Comparison of ENCODE assay signal across 8 cellular contexts in genomic region chr10:73117976-73118743, GRCh38. TPM values are rescaled to one million over a fixed set of nuclear protein-coding genes. Genes with fewer than 3 reads are reported as not detected.
DNase-seq lines count a peak whose midpoint lies in the region; ATAC-seq lines count a peak whose summit lies in the region.

No MANE protein-coding gene starts in this region.

- peaks cover 4% of the 10 kb centered on the region for H3K4me1 ChIP-seq in mesenchymal stem cell (ENCODE audit: control insufficient read depth, insufficient read depth, low read depth, low read length)
- no peaks in the 10 kb centered on the region for H3K4me1 ChIP-seq in naive thymus-derived CD4-positive, alpha-beta T cell (ENCODE audit: control insufficient read depth in 2 of 2, insufficient read depth in 2 of 2, low read length in 2 of 2)

- H3K36me3 Mint-ChIP-seq in activated T-helper 17 cell treated with anti-CD3 and anti-CD28 coated beads, Interleukin-2, amount 50 U/mL, for 72 hours (ENCODE audit: low read depth): peaks cover 13% of the 10 kb centered on the region
- peaks cover 0 to 10% (median 3%) of the 10 kb centered on the region in 5 donors for H3K36me3 Mint-ChIP-seq in naive thymus-derived CD4-positive, alpha-beta T cell

- no peaks in the 10 kb centered on the region for H3K27me3 ChIP-seq in mesenchymal stem cell (ENCODE audit: control insufficient read depth in 1 of 2, insufficient read depth in 1 of 2, low read length in 2 of 2)
- H3K27me3 ChIP-seq in naive thymus-derived CD4-positive, alpha-beta T cell (ENCODE audit: control insufficient read depth in 2 of 2, insufficient read depth in 2 of 2, low read length in 2 of 2): no peaks in the 10 kb centered on the region

- no peaks in the 10 kb centered on the region for H3K9me3 Mint-ChIP-seq in activated T-helper 17 cell treated with anti-CD3 and anti-CD28 coated beads, Interleukin-2, amount 50 U/mL, for 72 hours
- H3K9me3 Mint-ChIP-seq in naive thymus-derived CD4-positive, alpha-beta T cell: no peaks in the 10 kb centered on the region

- no peak overlapping the region for H4K8ac ChIP-seq in mesenchymal stem cell (ENCODE audit: low read length)

- peak overlapping the region; percentile 29 for H3K4me2 ChIP-seq in mesenchymal stem cell (ENCODE audit: low read length, poor library complexity, severe bottlenecking)

- intact Hi-C loops in naive thymus-derived CD4-positive, alpha-beta T cell (cut with micrococcal nuclease): no loop called here

- H3K9me3 ChIP-seq in mesenchymal stem cell (ENCODE audit: control insufficient read depth, low read length): no peaks in the 10 kb centered on the region
- no peaks in the 10 kb centered on the region for H3K9me3 ChIP-seq in naive thymus-derived CD4-positive, alpha-beta T cell (ENCODE audit: control insufficient read depth in 2 of 3, low read length in 3 of 3)

- no peak overlapping the region for H2AFZ ChIP-seq in mesenchymal stem cell (ENCODE audit: low read depth, low read length)

- CTCF ChIA-PET in naive thymus-derived CD4-positive, alpha-beta T cell (lab: Charles Lee): interaction anchor here (0.6 kb wide), 1 partner anchor 524 kb away, joined by 3 read pairs; no protein-coding TSS in a partner anchor

- no peak overlapping the region for H2BK120ac ChIP-seq in mesenchymal stem cell (ENCODE audit: low read depth, low read length)

- H3K4me1 Mint-ChIP-seq in activated T-helper 17 cell treated with anti-CD3 and anti-CD28 coated beads, Interleukin-2, amount 50 U/mL, for 72 hours: no peaks in the 10 kb centered on the region
- peaks cover 0 to 5% (median 0%) of the 10 kb centered on the region in 7 donors for H3K4me1 Mint-ChIP-seq in naive thymus-derived CD4-positive, alpha-beta T cell

- H3K4ac ChIP-seq in mesenchymal stem cell (ENCODE audit: low read depth in 1 of 2, low read length in 2 of 2): no peak overlapping the region

- no peak overlapping the region for H3K4me3 Mint-ChIP-seq in activated T-helper 17 cell treated with anti-CD3 and anti-CD28 coated beads, Interleukin-2, amount 50 U/mL, for 72 hours
- no peak overlapping the region for H3K4me3 Mint-ChIP-seq in naive thymus-derived CD4-positive, alpha-beta T cell

- H2BK12ac ChIP-seq in mesenchymal stem cell (ENCODE audit: low read length in 2 of 2): no peak overlapping the region

- no peak for DNase-seq in activated CD4-positive, CD25-positive, alpha-beta regulatory T cell treated with anti-CD3 and anti-CD28 coated beads, Interleukin-2, amount 50 U/mL, for 72 hours
- peak; percentile 67 for DNase-seq in mesenchymal stem cell
- DNase-seq in naive thymus-derived CD4-positive, alpha-beta T cell: no peak
- DNase-seq in NAMALWA (ENCODE audit: low spot score): no peak

- H4K91ac ChIP-seq in mesenchymal stem cell (ENCODE audit: low read length): no peak overlapping the region

- POLR2A ChIA-PET in naive thymus-derived CD4-positive, alpha-beta T cell (lab: Charles Lee): no interaction called here

- peak overlapping the region in 1 of 2 experiments; percentile 37 for H3K4me3 ChIP-seq in mesenchymal stem cell (ENCODE audit: insufficient read depth in 1 of 2, low read depth in 1 of 2, low read length in 2 of 2)
- H3K4me3 ChIP-seq in naive thymus-derived CD4-positive, alpha-beta T cell (ENCODE audit: low read length): no peak overlapping the region

- no peak overlapping the region for H2BK5ac ChIP-seq in mesenchymal stem cell (ENCODE audit: low read depth, low read length, poor library complexity, severe bottlenecking)

- H3K23ac ChIP-seq in mesenchymal stem cell (ENCODE audit: low read length in 2 of 2): no peak overlapping the region

- H3K9ac ChIP-seq in mesenchymal stem cell (ENCODE audit: low read length): peak overlapping the region; percentile 64

- no peaks in the 10 kb centered on the region for H3K27me3 Mint-ChIP-seq in activated T-helper 17 cell treated with anti-CD3 and anti-CD28 coated beads, Interleukin-2, amount 50 U/mL, for 72 hours
- no peaks in the 10 kb centered on the region for H3K27me3 Mint-ChIP-seq in naive thymus-derived CD4-positive, alpha-beta T cell

- no peak overlapping the region for H3K18ac ChIP-seq in mesenchymal stem cell (ENCODE audit: low read depth in 1 of 2, low read length in 2 of 2)

- H3K36me3 ChIP-seq in mesenchymal stem cell (ENCODE audit: control insufficient read depth in 1 of 2, insufficient read depth in 2 of 2, low read depth in 1 of 2, low read length in 2 of 2): peaks cover 0 to 21% of the 10 kb centered on the region in 2 experiments
- peaks cover 0 to 3% (median 0%) of the 10 kb centered on the region in 3 experiments for H3K36me3 ChIP-seq in naive thymus-derived CD4-positive, alpha-beta T cell (ENCODE audit: control insufficient read depth in 2 of 3, insufficient read depth in 3 of 3, low read length in 3 of 3)

- peak overlapping the region; percentile 89 for H2AK5ac ChIP-seq in mesenchymal stem cell (ENCODE audit: low read length, severe bottlenecking)

- H3K27ac Mint-ChIP-seq in activated T-helper 17 cell treated with anti-CD3 and anti-CD28 coated beads, Interleukin-2, amount 50 U/mL, for 72 hours: peak overlapping the region; percentile 58
- no peak overlapping the region for H3K27ac Mint-ChIP-seq in naive thymus-derived CD4-positive, alpha-beta T cell

- H2BK15ac ChIP-seq in mesenchymal stem cell (ENCODE audit: low read depth, poor library complexity, severe bottlenecking): no peak overlapping the region

- no peak overlapping the region for H3K27ac ChIP-seq in mesenchymal stem cell (ENCODE audit: low read length, poor library complexity, severe bottlenecking)
- H3K27ac ChIP-seq in naive thymus-derived CD4-positive, alpha-beta T cell (ENCODE audit: low read depth, low read length): no peak overlapping the region

- H3K79me1 ChIP-seq in mesenchymal stem cell (replicated peaks; ENCODE audit: low read length, poor library complexity, severe bottlenecking): peaks cover 5% of the 10 kb centered on the region

- ATAC-seq in activated CD4-positive, CD25-positive, alpha-beta regulatory T cell treated with anti-CD3 and anti-CD28 coated beads, Interleukin-2, amount 50 U/mL, for 24 hours: peak; percentile 48 to 64
- ATAC-seq in HG03045 (IDR thresholded peaks at IDR 0.05; ENCODE audit: unreplicated experiment) (peak; percentile 75), GM19395 (IDR thresholded peaks at IDR 0.05; ENCODE audit: unreplicated experiment) (no peak)
- ATAC-seq in activated T-helper 17 cell treated with anti-CD3 and anti-CD28 coated beads, Interleukin-2, amount 50 U/mL, for 72 hours (replicated peaks): no peak
- ATAC-seq in naive thymus-derived CD4-positive, alpha-beta T cell: no peak

- no peak overlapping the region for H3K14ac ChIP-seq in mesenchymal stem cell (ENCODE audit: low read length in 2 of 2)

- 60% methylated on average over 3 of the region's 5 CpGs for WGBS in mesenchymal stem cell

RNA-seq across cellular contexts. Expression of gene NUDT13, which starts 7.9 kb away (rescaled TPM):
- total RNA-seq in activated T-helper 17 cell treated with anti-CD3 and anti-CD28 coated beads, Interleukin-2, amount 50 U/mL, for 72 hours: 1 to 10 TPM in 1 of 2 donors, under 1 TPM in 1; 0.91 to 1.3 TPM
- 2.0 TPM for polyA plus RNA-seq in mesenchymal stem cell (2013, experiment 1 of 2)
- polyA plus RNA-seq in mesenchymal stem cell (2013, experiment 2 of 2): 2.1 TPM
- 1 to 10 TPM; 1.2 to 3.5 (median 1.5) TPM for total RNA-seq in naive thymus-derived CD4-positive, alpha-beta T cell
- polyA plus RNA-seq in naive thymus-derived CD4-positive, alpha-beta T cell: 1 to 10 TPM; 1.3 to 1.5 TPM

RNA-seq across cellular contexts. Expression of gene P4HA1, which starts 21.5 kb away (rescaled TPM):
- total RNA-seq in activated T-helper 17 cell treated with anti-CD3 and anti-CD28 coated beads, Interleukin-2, amount 50 U/mL, for 72 hours: 100 to 1,000 TPM in 1 of 2 donors, 10 to 100 TPM in 1; 56.6 to 145 TPM
- 162 TPM for polyA plus RNA-seq in mesenchymal stem cell (2013, experiment 1 of 2)
- 170 TPM for polyA plus RNA-seq in mesenchymal stem cell (2013, experiment 2 of 2)
- total RNA-seq in naive thymus-derived CD4-positive, alpha-beta T cell: 10 to 100 TPM; 10.5 to 74.7 (median 14.7) TPM
- 10 to 100 TPM; 13.4 to 16.8 TPM for polyA plus RNA-seq in naive thymus-derived CD4-positive, alpha-beta T cell

RNA-seq across cellular contexts. Expression of gene ECD, which starts 49.6 kb away (rescaled TPM):
- 10 to 100 TPM; 27.8 to 29.6 TPM for total RNA-seq in activated T-helper 17 cell treated with anti-CD3 and anti-CD28 coated beads, Interleukin-2, amount 50 U/mL, for 72 hours
- polyA plus RNA-seq in mesenchymal stem cell (2013, experiment 1 of 2): 24.0 TPM
- 25.3 TPM for polyA plus RNA-seq in mesenchymal stem cell (2013, experiment 2 of 2)
- total RNA-seq in naive thymus-derived CD4-positive, alpha-beta T cell: 10 to 100 TPM; 30.2 to 42.7 (median 33.1) TPM
- 10 to 100 TPM; 31.9 to 33.1 TPM for polyA plus RNA-seq in naive thymus-derived CD4-positive, alpha-beta T cell

RNA-seq across cellular contexts. Expression of gene FAM149B1, which starts 49.8 kb away (rescaled TPM):
- 10 to 100 TPM; 12.6 to 20.8 TPM for total RNA-seq in activated T-helper 17 cell treated with anti-CD3 and anti-CD28 coated beads, Interleukin-2, amount 50 U/mL, for 72 hours
- polyA plus RNA-seq in mesenchymal stem cell (2013, experiment 1 of 2): 24.4 TPM
- polyA plus RNA-seq in mesenchymal stem cell (2013, experiment 2 of 2): 24.2 TPM
- 10 to 100 TPM; 13.7 to 21.0 (median 16.3) TPM for total RNA-seq in naive thymus-derived CD4-positive, alpha-beta T cell
- polyA plus RNA-seq in naive thymus-derived CD4-positive, alpha-beta T cell: 1 to 10 TPM; 4.6 to 5.1 TPM

Comparison
In these comparisons a context has a peak if more than half of its experiments do, and no peak if none do; other contexts are left out.
1. ATAC-seq: peak in activated CD4-positive, CD25-positive, alpha-beta regulatory T cell treated with anti-CD3 and anti-CD28 coated beads, Interleukin-2, amount 50 U/mL, for 24 hours (2 of 2) and HG03045 (single experiment); none in activated T-helper 17 cell treated with anti-CD3 and anti-CD28 coated beads, Interleukin-2, amount 50 U/mL, for 72 hours (single experiment), GM19395 (single experiment) and naive thymus-derived CD4-positive, alpha-beta T cell (single experiment).